Comparison of ENCODE assay signal across 28 cellular contexts in the genomic region with DNA sequence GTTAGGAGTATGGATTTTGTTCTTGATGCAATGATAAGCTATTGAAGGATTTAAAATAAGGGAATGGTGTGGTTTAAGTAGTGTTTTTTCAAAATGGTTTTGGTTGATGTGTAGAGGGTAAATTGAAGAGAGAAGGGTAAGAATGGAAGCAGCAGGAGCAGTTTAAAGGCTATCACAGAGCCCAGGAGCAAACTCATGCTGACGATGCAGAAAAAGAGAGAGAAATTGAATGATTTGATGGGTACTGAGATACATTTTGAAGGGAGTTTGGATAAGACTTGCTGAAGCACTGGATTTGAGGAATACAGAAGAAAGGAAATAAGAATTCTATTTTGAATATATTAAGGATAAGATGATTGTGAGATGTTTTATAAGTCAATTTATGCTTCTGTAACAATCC.
"Had no signal": no experiment of that assay in that cellular context is flagged by ENCODE, and none has a peak within 500 bp of the region (broad histone marks: within the 10 kb centered on the region; RNA-seq: fewer than 3 reads in every experiment).

No MANE protein-coding gene starts in this region.

- ATAC-seq: activated CD4-positive, alpha-beta T cell treated with anti-CD3 and anti-CD28 coated beads for 36 hours; activated CD8-positive, alpha-beta memory T cell treated with anti-CD3 and anti-CD28 coated beads, Interleukin-2, amount 10 ng/mL, durations not matched to agents 7 days and 5 days; activated CD8-positive, alpha-beta T cell treated with anti-CD3 and anti-CD28 coated beads, Interleukin-2, amount 10 ng/mL, durations not matched to agents 7 days and 5 days; activated naive CD8-positive, alpha-beta T cell treated with anti-CD3 and anti-CD28 coated beads, Interleukin-2, amount 50 U/mL, for 24 hours; body of pancreas; gastroesophageal sphincter had no signal

- H3K27ac ChIP-seq: adrenal gland, body of pancreas, epithelial cell of prostate, esophagus squamous epithelium, gastroesophageal sphincter had no signal

- FAIRE-seq: colon, endometrium, endothelial cell of umbilical vein had no signal

- H3K36me3 ChIP-seq: adrenal gland, esophagus squamous epithelium, gastroesophageal sphincter had no signal

- H3K27me3 ChIP-seq: adrenal gland, body of pancreas, esophagus squamous epithelium, gastroesophageal sphincter had no signal

- H3K9me3 ChIP-seq: adrenal gland, body of pancreas, esophagus squamous epithelium, gastroesophageal sphincter had no signal

- H3K4me1 ChIP-seq: body of pancreas, esophagus squamous epithelium, gastroesophageal sphincter had no signal

- DNase-seq: activated CD4-positive, alpha-beta memory T cell treated with anti-CD3 and anti-CD28 coated beads for 36 hours; activated CD4-positive, alpha-beta T cell treated with anti-CD3 and anti-CD28 coated beads for 36 hours; activated CD4-positive, alpha-beta T cell treated with anti-CD3 and anti-CD28 coated beads, Interleukin-2, amount 10 ng/mL, durations not matched to agents 24 days and 14 days; activated CD4-positive, CD25-positive, alpha-beta regulatory T cell; activated CD4-positive, CD25-positive, alpha-beta regulatory T cell treated with anti-CD3 and anti-CD28 coated beads, Interleukin-2, amount 50 U/mL, for 72 hours; activated CD8-positive, alpha-beta memory T cell treated with anti-CD3 and anti-CD28 coated beads, Interleukin-2, amount 10 ng/mL, durations not matched to agents 7 days and 5 days; activated CD8-positive, alpha-beta memory T cell treated with anti-CD3 and anti-CD28 coated beads, Interleukin-2, amount 50 U/mL, for 4 hours; activated CD8-positive, alpha-beta T cell treated with anti-CD3 and anti-CD28 coated beads, Interleukin-2, amount 10 ng/mL, durations not matched to agents 7 days and 5 days; activated effector memory CD4-positive, alpha-beta T cell treated with anti-CD3 and anti-CD28 coated beads, Interleukin-2, amount 50 U/mL, for 16 hours; activated naive CD4-positive, alpha-beta T cell treated with anti-CD3 and anti-CD28 coated beads for 36 hours; activated naive CD8-positive, alpha-beta T cell treated with anti-CD3 and anti-CD28 coated beads for 36 hours; activated naive CD8-positive, alpha-beta T cell treated with anti-CD3 and anti-CD28 coated beads, Interleukin-2, amount 50 U/mL, for 24 hours; activated T-cell treated with anti-CD3 and anti-CD28 coated beads, Interleukin-2, amount 50 U/mL, for 1 hour; activated T-cell treated with anti-CD3 and anti-CD28 coated beads, Interleukin-2, amount 50 U/mL, for 48 hours; adrenal gland; amygdala; aorta; body of pancreas; caudate nucleus; effector CD8-positive, alpha-beta T cell; esophagus squamous epithelium; foreskin melanocyte; hippocampal formation had no signal

- H3K4me3 ChIP-seq: adrenal gland, body of pancreas, esophagus squamous epithelium, gastroesophageal sphincter had no signal
